In the genomic region with DNA sequence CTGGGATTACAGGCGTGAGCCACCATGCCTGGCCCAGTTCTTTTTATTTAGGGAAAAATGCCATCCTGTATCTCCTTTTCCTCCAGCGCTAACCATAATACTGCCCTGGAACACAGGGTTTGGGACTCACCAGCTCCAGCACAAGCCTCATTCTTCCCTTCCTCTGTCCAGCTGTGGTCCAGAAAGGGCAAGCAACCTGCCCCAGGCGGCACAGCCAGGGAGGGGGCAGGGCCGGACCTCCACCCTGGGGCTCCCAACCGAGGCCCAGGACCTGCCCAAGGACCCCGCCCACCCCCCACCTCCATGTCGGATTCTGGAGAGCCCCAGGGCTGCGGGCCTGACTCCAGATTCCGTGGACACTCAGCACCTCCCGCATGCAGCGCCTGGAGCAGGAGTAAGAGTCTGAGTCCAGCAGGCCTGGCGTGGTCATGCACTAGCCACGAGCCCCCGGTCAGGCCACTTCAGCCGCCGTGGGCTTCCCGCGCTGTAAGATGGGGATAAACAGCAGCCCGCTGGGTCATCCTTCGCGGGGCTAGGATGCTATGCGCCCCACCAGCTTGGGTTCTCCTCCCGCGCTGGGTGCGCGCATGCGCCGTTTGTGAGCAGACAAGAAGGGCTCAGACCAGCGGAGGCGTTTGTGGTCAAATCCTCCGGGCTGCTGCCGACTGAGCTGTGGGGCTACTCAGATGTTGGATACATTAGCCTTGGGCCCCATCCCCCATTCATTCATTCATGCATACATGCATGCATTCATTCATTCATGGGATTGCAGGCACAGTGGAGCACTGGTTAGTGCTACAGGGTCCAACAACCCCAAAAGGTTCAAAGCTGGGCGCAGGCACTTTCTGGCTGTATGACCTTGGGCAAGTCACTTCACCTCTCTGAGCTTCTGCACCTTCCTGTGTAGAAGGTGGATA, we compare ENCODE assay signal across 23 cellular contexts. TPM values are rescaled to one million over a fixed set of nuclear protein-coding genes. Genes with fewer than 3 reads are reported as not detected.
DNase-seq lines count a peak whose midpoint lies in the region; ATAC-seq, FAIRE-seq and TF ChIP-seq lines count a peak whose summit lies in the region.
"Had no signal": no experiment of that assay in that cellular context is flagged by ENCODE, and none has a peak within 500 bp of the region (broad histone marks: within the 10 kb centered on the region; RNA-seq: fewer than 3 reads in every experiment).

No MANE protein-coding gene starts in this region.

- H3K27ac ChIP-seq in left ventricle myocardium inferior (replicated peaks): peak overlapping the region; percentile 50
- H3K27ac ChIP-seq in kidney (ENCODE audit: low read depth in 2 of 2, low read length in 2 of 2): no peak overlapping the region
- no peak overlapping the region for H3K27ac ChIP-seq in brain microvascular endothelial cell
- H3K27ac ChIP-seq: BLaER1, RWPE1 had no signal

- H3K9ac ChIP-seq in kidney (ENCODE audit: low read length in 2 of 2): no peak overlapping the region
- H3K9ac ChIP-seq: BLaER1 had no signal

- peaks cover 18% of the 10 kb centered on the region for H3K4me1 ChIP-seq in left ventricle myocardium inferior
- H3K4me1 ChIP-seq in kidney (ENCODE audit: control insufficient read depth in 1 of 2, insufficient read depth in 1 of 2, low read depth in 1 of 2, low read length in 2 of 2): peaks cover 0 to 7% of the 10 kb centered on the region in 2 donors

- TF ChIP-seq CTCF in left ventricle myocardium inferior (IDR thresholded peaks at IDR 0.05; ENCODE audit: borderline replicate concordance) (no peak), kidney (IDR thresholded peaks at IDR 0.05; ENCODE audit: borderline replicate concordance, extremely low read depth, insufficient read depth) (no peak), brain microvascular endothelial cell (IDR thresholded peaks at IDR 0.05; ENCODE audit: low read depth, low read length, missing control alignments) (no peak)

- H3K9me3 ChIP-seq in left ventricle myocardium inferior (replicated peaks) (no peaks in the 10 kb centered on the region), kidney (ENCODE audit: control insufficient read depth in 1 of 2, low read length in 2 of 2) (no peaks in the 10 kb centered on the region)
- H3K9me3 ChIP-seq: BLaER1, SJCRH30 had no signal

- DNase-seq in left ventricle myocardium inferior (no peak), left cardiac atrium (no peak), kidney (peak; percentile 67), posterior vena cava (ENCODE audit: low spot score) (peak; percentile 64), brain microvascular endothelial cell (no peak), mucosa of gallbladder (ENCODE audit: low spot score) (no peak), SIG-M5 treated with dmso at 0.1 percent for 504 hours (lab: John Stamatoyannopoulos, UW; ENCODE audit: unreplicated experiment) (no peak)
- DNase-seq: DND-41; GDM1; HCEC 1CT; IMR-90; MV-4-11; NCI-H1417; NCI-H1930; NCI-H69; NK-92 treated with Interleukin-12 subunit alpha and Interleukin-12 subunit beta, amount 100 ng/mL, for 24 hours; OCI-M1; SJCRH30 had no signal

- intact Hi-C loops in left ventricle myocardium inferior (cut with micrococcal nuclease): no loop called here
- intact Hi-C loops in left cardiac atrium (cut with DNase I): no loop called here
- intact Hi-C loops in kidney (cut with DNase I): no loop called here
- intact Hi-C loops in posterior vena cava (cut with DNase I): no loop called here

- FAIRE-seq in kidney (lab: Jason Lieb, UNC): no peak
- FAIRE-seq: GM12891 had no signal

- no peak for ATAC-seq in left cardiac atrium
- ATAC-seq in GM19023 (IDR thresholded peaks at IDR 0.05; ENCODE audit: unreplicated experiment): no peak

- H3K27me3 ChIP-seq in left ventricle myocardium inferior (ENCODE audit: low read depth): no peaks in the 10 kb centered on the region
- no peaks in the 10 kb centered on the region for H3K27me3 ChIP-seq in brain microvascular endothelial cell (replicated peaks)
- H3K27me3 ChIP-seq: BLaER1, SJCRH30 had no signal

- in situ Hi-C loops in brain microvascular endothelial cell (cut with HindIII; ENCODE audit: low pct_ligation_motif_present, low sequenced_read_pairs): no loop called here

- H3K36me3 ChIP-seq in left ventricle myocardium inferior (no peaks in the 10 kb centered on the region), kidney (ENCODE audit: control insufficient read depth in 1 of 2, insufficient read depth in 2 of 2, low read length in 2 of 2) (no peaks in the 10 kb centered on the region), brain microvascular endothelial cell (replicated peaks) (no peaks in the 10 kb centered on the region)
- H3K36me3 ChIP-seq: BLaER1, SJCRH30 had no signal

- H3K4me3 ChIP-seq in left ventricle myocardium inferior (no peak overlapping the region), kidney (ENCODE audit: low read length in 2 of 2) (no peak overlapping the region), brain microvascular endothelial cell (ENCODE audit: low read depth, low read length) (no peak overlapping the region)
- H3K4me3 ChIP-seq: BLaER1, SJCRH30 had no signal

RNA-seq across cellular contexts. Expression of gene TMEM119, which starts 16.3 kb away (rescaled TPM):
- total RNA-seq in left ventricle myocardium inferior: 1.3 TPM
- total RNA-seq in left cardiac atrium: 1 to 10 TPM; 3.0 to 4.3 TPM
- 15.8 TPM for total RNA-seq in kidney
- 4.1 TPM for polyA plus RNA-seq in kidney (ENCODE audit: insufficient read depth, low read depth, low replicate concordance)
- total RNA-seq in posterior vena cava: 10 to 100 TPM; 12.7 to 72.5 TPM
- 10.6 TPM for total RNA-seq in mucosa of gallbladder
- total RNA-seq: A172 had no signal

RNA-seq across cellular contexts. Expression of gene ISCU, which starts 19.2 kb away (rescaled TPM):
- total RNA-seq in left ventricle myocardium inferior (560 TPM), left cardiac atrium (100 to 1,000 TPM; 241 to 261 TPM), kidney (183 TPM), posterior vena cava (100 to 1,000 TPM; 113 to 119 TPM), mucosa of gallbladder (129 TPM)
- polyA plus RNA-seq in kidney (ENCODE audit: insufficient read depth, low read depth, low replicate concordance): 511 TPM

RNA-seq across cellular contexts. Expression of gene SART3, which starts 20.6 kb away (rescaled TPM):
- total RNA-seq in left ventricle myocardium inferior: 24.9 TPM
- 10 to 100 TPM; 24.5 to 25.3 TPM for total RNA-seq in left cardiac atrium
- total RNA-seq in kidney: 59.1 TPM
- 14.9 TPM for polyA plus RNA-seq in kidney (ENCODE audit: insufficient read depth, low read depth, low replicate concordance)
- 10 to 100 TPM; 27.4 to 28.9 TPM for total RNA-seq in posterior vena cava
- total RNA-seq in mucosa of gallbladder: 42.3 TPM

RNA-seq across cellular contexts. Expression of gene SELPLG, which starts 52.1 kb away (rescaled TPM):
- total RNA-seq in left ventricle myocardium inferior (3.4 TPM), left cardiac atrium (10 to 100 TPM in 1 of 2 donors, 1 to 10 TPM in 1; 4.5 to 12.5 TPM), kidney (14.3 TPM), posterior vena cava (10 to 100 TPM in 1 of 2 donors, 1 to 10 TPM in 1; 5.1 to 14.4 TPM), mucosa of gallbladder (22.4 TPM)
- polyA plus RNA-seq in kidney (ENCODE audit: insufficient read depth, low read depth, low replicate concordance): 3.7 TPM

Comparison
In these comparisons a context has a peak if more than half of its experiments do, and no peak if none do; other contexts are left out.
1. DNase-seq: peak in kidney (single experiment) and posterior vena cava (single experiment); none in left ventricle myocardium inferior (single experiment), left cardiac atrium (single experiment), brain microvascular endothelial cell (single experiment), mucosa of gallbladder (single experiment) and SIG-M5 treated with dmso at 0.1 percent for 504 hours (single experiment).